Comparison of ENCODE assay signal across 10 cellular contexts in genomic region chr3:132543016-132543739, GRCh38. TPM values are rescaled to one million over a fixed set of nuclear protein-coding genes. Genes with fewer than 3 reads are reported as not detected.
A peak's percentile ranks its signal among the peaks of the same experiment; 100 is the strongest.
DNase-seq lines count a peak whose midpoint lies in the region; ATAC-seq, FAIRE-seq and TF ChIP-seq lines count a peak whose summit lies in the region.
"Had no signal": no experiment of that assay in that cellular context is flagged by ENCODE, and none has a peak within 500 bp of the region (broad histone marks: within the 10 kb centered on the region; RNA-seq: fewer than 3 reads in every experiment).

No MANE protein-coding gene starts in this region.

- peaks cover 18% of the 10 kb centered on the region for H3K4me1 ChIP-seq in endothelial cell of umbilical vein (ENCODE audit: control insufficient read depth, extremely low read depth, insufficient read depth, low read length)
- H3K4me1 ChIP-seq in CD8-positive, alpha-beta T cell (ENCODE audit: insufficient read depth, low read length), result no peaks in the 10 kb centered on the region

- dilution Hi-C loops in endothelial cell of umbilical vein (cut with MboI; ENCODE audit: extremely low pct_ligation_motif_present, low sequenced_read_pairs), result loop anchor here (25.0 kb wide), 1 partner anchor 94 kb away; no protein-coding TSS in a partner anchor

- CTCF ChIA-PET in endothelial cell of umbilical vein (lab: Charles Lee), result interaction anchor here (0.7 to 2.5 kb wide), 11 partner anchors 9 to 150 kb away, joined by 3 to 28 read pairs (median 4); partner anchors contain the start of genes ACAD11 and UBA5
- CTCF ChIA-PET in CD8-positive, alpha-beta T cell (lab: Charles Lee), result interaction anchor here (1.0 to 1.4 kb wide), 4 partner anchors 8 to 99 kb away, joined by 3 to 4 read pairs (median 3); no protein-coding TSS in a partner anchor
- CTCF ChIA-PET in T-cell (lab: Charles Lee), result interaction anchor here in 1 of 2 donors (0.6 kb wide), 1 partner anchor 10 kb away, joined by 5 read pairs; no protein-coding TSS in a partner anchor

- H3K4me2 ChIP-seq in endothelial cell of umbilical vein (ENCODE audit: insufficient read depth, low read length), result peak overlapping the region; percentile 26

- H3K36me3 ChIP-seq in endothelial cell of umbilical vein (ENCODE audit: control insufficient read depth in 2 of 2, extremely low read depth in 1 of 2, insufficient read depth in 2 of 2, low read length in 2 of 2), result peaks cover 1 to 8% of the 10 kb centered on the region in 2 experiments
- peaks cover 22% of the 10 kb centered on the region for H3K36me3 ChIP-seq in CD8-positive, alpha-beta T cell (ENCODE audit: insufficient read depth, low read length)

- no peaks in the 10 kb centered on the region for H3K27me3 Mint-ChIP-seq in CD8-positive, alpha-beta T cell (ENCODE audit: low read depth)
- H3K27me3 Mint-ChIP-seq in T-cell, result no peaks in the 10 kb centered on the region

- peaks cover 33% of the 10 kb centered on the region for H3K36me3 Mint-ChIP-seq in CD8-positive, alpha-beta T cell
- H3K36me3 Mint-ChIP-seq in T-cell, result peaks cover 28% of the 10 kb centered on the region

- no peak overlapping the region for H2AFZ ChIP-seq in endothelial cell of umbilical vein (ENCODE audit: low read depth, low read length)

- H3K9me1 ChIP-seq in endothelial cell of umbilical vein (replicated peaks; ENCODE audit: control insufficient read depth, extremely low read depth, insufficient read depth, low read length), result no peaks in the 10 kb centered on the region

- TF ChIP-seq POLR2A in endothelial cell of umbilical vein (IDR thresholded peaks at IDR 0.05; ENCODE audit: low read depth, low read length), result no peak

- TF ChIP-seq CTCF in endothelial cell of umbilical vein (IDR thresholded peaks at IDR 0.05; ENCODE audit: extremely low read depth in 1 of 2, insufficient read depth in 1 of 2, low read depth in 1 of 2, low read length in 2 of 2), result no peak
- no peak for TF ChIP-seq CTCF in CD8-positive, alpha-beta T cell (IDR thresholded peaks at IDR 0.05)

- peak; percentile 46 for ATAC-seq in GM18909 (IDR thresholded peaks at IDR 0.05; ENCODE audit: poor library complexity, unreplicated experiment)
- no peak for ATAC-seq in HG02763 (IDR thresholded peaks at IDR 0.05; ENCODE audit: unreplicated experiment)
- no peak for ATAC-seq in CD8-positive, alpha-beta T cell
- no peak for ATAC-seq in T-cell (replicated peaks in 1 of 4)

- BruUV-seq in endothelial cell of umbilical vein (replicated peaks; lab: Mats Ljungman, UMichigan), result no TSS peak

- intact Hi-C loops in endothelial cell of umbilical vein (cut with micrococcal nuclease), result loop anchor here (2.0 kb wide), 1 partner anchor 52 kb away; no protein-coding TSS in a partner anchor
- intact Hi-C loops in CD8-positive, alpha-beta T cell (cut with DNase I, micrococcal nuclease), result no loop called here

- no peaks in the 10 kb centered on the region for H3K9me3 Mint-ChIP-seq in CD8-positive, alpha-beta T cell
- H3K9me3 Mint-ChIP-seq in T-cell, result no peaks in the 10 kb centered on the region

- H3K9ac ChIP-seq in endothelial cell of umbilical vein (replicated peaks; ENCODE audit: extremely low read depth, insufficient read depth, low read length), result no peak overlapping the region

- H3K4me3 ChIP-seq in endothelial cell of umbilical vein (replicated peaks in 1 of 3; ENCODE audit: insufficient read depth in 1 of 3, low read depth in 1 of 3, low read length in 3 of 3), result no peak overlapping the region
- H3K4me3 ChIP-seq in skeletal muscle cell (ENCODE audit: low read depth, low read length), result no peak overlapping the region
- no peak overlapping the region for H3K4me3 ChIP-seq in CD8-positive, alpha-beta T cell (ENCODE audit: low read depth, low read length)

- H3K27ac ChIP-seq in endothelial cell of umbilical vein (ENCODE audit: insufficient read depth, low read depth, low read length), result peak overlapping the region; percentile 32
- H3K27ac ChIP-seq in CD8-positive, alpha-beta T cell (ENCODE audit: low read depth, low read length), result no peak overlapping the region

- H3K4me1 Mint-ChIP-seq in CD8-positive, alpha-beta T cell (ENCODE audit: low read depth), result peaks cover 3% of the 10 kb centered on the region
- peaks cover 0 to 7% (median 6%) of the 10 kb centered on the region in 3 donors for H3K4me1 Mint-ChIP-seq in T-cell

- no peaks in the 10 kb centered on the region for H3K9me3 ChIP-seq in endothelial cell of umbilical vein (replicated peaks; ENCODE audit: control insufficient read depth, insufficient read depth, low read length)
- no peaks in the 10 kb centered on the region for H3K9me3 ChIP-seq in CD8-positive, alpha-beta T cell (ENCODE audit: low read length)

- no peaks in the 10 kb centered on the region for H3K79me2 ChIP-seq in endothelial cell of umbilical vein (ENCODE audit: control insufficient read depth, insufficient read depth, low read length)

- no peaks in the 10 kb centered on the region for H4K20me1 ChIP-seq in endothelial cell of umbilical vein (replicated peaks; ENCODE audit: control insufficient read depth, extremely low read depth, insufficient read depth, low read length)

- no peaks in the 10 kb centered on the region for H3K27me3 ChIP-seq in endothelial cell of umbilical vein (ENCODE audit: control insufficient read depth in 2 of 2, insufficient read depth in 2 of 2, low read length in 2 of 2)
- H3K27me3 ChIP-seq in CD8-positive, alpha-beta T cell (ENCODE audit: insufficient read depth, low read length), result no peaks in the 10 kb centered on the region

- no peak overlapping the region for H3K27ac Mint-ChIP-seq in CD8-positive, alpha-beta T cell
- peak overlapping the region in 1 of 2 donors; percentile 30 for H3K27ac Mint-ChIP-seq in T-cell

- no peak overlapping the region for H3K4me3 Mint-ChIP-seq in CD8-positive, alpha-beta T cell
- no peak overlapping the region for H3K4me3 Mint-ChIP-seq in T-cell

- POLR2A ChIA-PET in endothelial cell of umbilical vein (lab: Charles Lee) (no interaction called here), T-cell (lab: Charles Lee) (no interaction called here)
- POLR2A ChIA-PET in CD8-positive, alpha-beta T cell (lab: Charles Lee), result no interaction called here

- peak; percentile 31 for DNase-seq in NOMO-1 treated with dmso at 0.1 percent for 144 hours (lab: John Stamatoyannopoulos, UW; ENCODE audit: unreplicated experiment)
- peak; percentile 89 for DNase-seq in endothelial cell of umbilical vein (ENCODE audit: low read depth, low spot score)
- peak; percentile 88 for DNase-seq in skeletal muscle cell (ENCODE audit: low read depth)
- DNase-seq in HK-2 (ENCODE audit: unreplicated experiment), result no peak
- DNase-seq in CD8-positive, alpha-beta T cell, result no peak
- no peak for DNase-seq in T-cell
- DNase-seq: NCI-H526 had no signal

- FAIRE-seq in endothelial cell of umbilical vein (lab: Jason Lieb, UNC), result peak; percentile 63
- FAIRE-seq: colon had no signal

TF ChIP-seq in endothelial cell of umbilical vein, 7 proteins besides CTCF, POLR2A, EP300 and RAD21:
- TF ChIP-seq MYC (IDR thresholded peaks at IDR 0.05; ENCODE audit: low read depth, low read length) (no peak), FOS (IDR thresholded peaks at IDR 0.05; ENCODE audit: borderline replicate concordance, insufficient read depth, low read length) (peak; percentile 94), GATA2 (IDR thresholded peaks at IDR 0.05; ENCODE audit: insufficient read depth, insufficient read length, low read depth, low read length) (peak; percentile 20), EZH2 (IDR thresholded peaks at IDR 0.05; ENCODE audit: borderline replicate concordance, low read depth, low read length, severe bottlenecking) (no peak), POLR2AphosphoS5 (IDR thresholded peaks at IDR 0.05; ENCODE audit: insufficient read depth, low read depth, low read length) (peak; percentile 46), JUN (IDR thresholded peaks at IDR 0.05; ENCODE audit: borderline replicate concordance, insufficient read depth, insufficient read length, low read depth) (peak; percentile 82)

RNA-seq across cellular contexts. Expression of gene ACKR4, which starts 53.9 kb away (rescaled TPM):
- total RNA-seq in endothelial cell of umbilical vein (1.4 and 3.2 TPM in 2 replicates), T-cell (under 1 TPM in 3 of 5 donors, not detected in 2; 0.15 to 0.37 (median 0.25) TPM)
- 13.5 and 14.3 TPM in 2 replicates for polyA plus RNA-seq in endothelial cell of umbilical vein
- polyA plus RNA-seq in endothelial cell of umbilical vein (2011; cell fraction: cytosol; rRNA removed), result 8.0 and 11.9 TPM in 2 replicates
- polyA plus RNA-seq in endothelial cell of umbilical vein (2011; cell fraction: nucleus; rRNA removed), result 3.8 and 4.9 TPM in 2 replicates
- 1.1 and 1.2 TPM in 2 replicates for polyA plus RNA-seq in endothelial cell of umbilical vein (2012)
- 11.7 and 14.2 TPM in 2 replicates for polyA minus RNA-seq in endothelial cell of umbilical vein
- polyA minus RNA-seq in endothelial cell of umbilical vein (2011; cell fraction: cytosol; rRNA and poly(A)+ RNA removed), result not detected
- polyA minus RNA-seq in endothelial cell of umbilical vein (2011; cell fraction: nucleus; rRNA and poly(A)+ RNA removed), result 4.5 and 6.7 TPM in 2 replicates
- total RNA-seq in CD8-positive, alpha-beta T cell, result under 1 TPM in 1 of 2 experiments, not detected in 1; 0.17 TPM

Comparison
In these comparisons a context has a peak if more than half of its experiments do, and no peak if none do; other contexts are left out.
1. DNase-seq: peak in NOMO-1 treated with dmso at 0.1 percent for 144 hours (single experiment), endothelial cell of umbilical vein (single experiment) and skeletal muscle cell (single experiment); none in HK-2 (single experiment), CD8-positive, alpha-beta T cell (0 of 7) and T-cell (0 of 34).